Comparison of ENCODE assay signal across 36 cellular contexts in the genomic region with DNA sequence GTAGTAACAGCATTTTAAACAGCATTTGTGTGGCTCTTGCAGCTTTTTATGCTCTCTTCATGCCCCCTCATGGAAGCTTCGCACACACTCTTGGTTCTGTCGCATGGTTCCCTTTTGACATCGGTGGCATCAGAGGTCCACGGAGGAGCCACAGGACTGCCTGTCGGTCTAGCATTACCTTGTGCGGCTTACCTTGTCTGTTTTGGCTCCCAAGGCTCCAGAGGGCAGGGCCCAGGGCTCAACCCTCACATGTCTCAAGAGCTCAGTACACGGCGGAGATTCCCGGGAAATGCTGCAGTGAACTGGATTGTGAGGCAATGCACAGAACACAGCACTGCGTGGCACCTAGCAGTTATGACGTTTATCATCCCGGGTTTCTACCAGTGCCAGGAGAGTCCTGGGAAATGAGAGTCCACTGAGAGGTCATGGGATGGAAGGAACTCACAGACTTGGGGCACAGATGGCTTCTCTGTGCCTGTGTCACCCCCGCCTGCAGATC.
"Had no signal": no experiment of that assay in that cellular context is flagged by ENCODE, and none has a peak within 500 bp of the region (broad histone marks: within the 10 kb centered on the region; RNA-seq: fewer than 3 reads in every experiment).

No MANE protein-coding gene starts in this region.

- H3K4me1 Mint-ChIP-seq: activated B cell treated with CpG ODN at 0.5 μM for 24 hours; activated CD4-positive, alpha-beta T cell treated with anti-CD3 and anti-CD28 coated beads, Interleukin-2, amount 10 ng/mL, durations not matched to agents 24 days and 14 days; activated naive CD4-positive, alpha-beta T cell treated with anti-CD3 and anti-CD28 coated beads, Interleukin-2, amount 10 ng/mL, durations not matched to agents 7 days and 5 days; activated naive CD4-positive, alpha-beta T cell treated with anti-CD3 and anti-CD28 coated beads, Interleukin-2, amount 50 U/mL, for 24 hours; activated naive CD8-positive, alpha-beta T cell treated with anti-CD3 and anti-CD28 coated beads, Interleukin-2, amount 10 ng/mL, durations not matched to agents 7 days and 5 days; activated naive CD8-positive, alpha-beta T cell treated with anti-CD3 and anti-CD28 coated beads, Interleukin-2, amount 50 U/mL, for 24 hours; brain; central memory CD8-positive, alpha-beta T cell had no signal

- H3K9me3 Mint-ChIP-seq: activated B cell treated with CpG ODN at 0.5 μM for 24 hours; activated CD4-positive, alpha-beta memory T cell treated with anti-CD3 and anti-CD28 coated beads for 36 hours; activated CD4-positive, alpha-beta T cell treated with anti-CD3 and anti-CD28 coated beads, Interleukin-2, amount 10 ng/mL, durations not matched to agents 24 days and 14 days; activated CD8-positive, alpha-beta T cell treated with anti-CD3 and anti-CD28 coated beads for 36 hours; activated naive CD4-positive, alpha-beta T cell treated with anti-CD3 and anti-CD28 coated beads, Interleukin-2, amount 50 U/mL, for 24 hours; activated naive CD8-positive, alpha-beta T cell treated with anti-CD3 and anti-CD28 coated beads, Interleukin-2, amount 50 U/mL, for 24 hours; activated T-cell treated with anti-CD3 and anti-CD28 coated beads, Interleukin-2, amount 50 U/mL, for 4 hours; activated T-cell treated with anti-CD3 and anti-CD28 coated beads, Interleukin-2, amount 50 U/mL, for 72 hours; activated T-helper 2 cell treated with anti-CD3 and anti-CD28 coated beads, Interferon-gamma antibody, Interleukin-2, Interleukin-4, amounts not matched to agents 10 μg/mL and 5 μg/mL and 100 μg/mL, durations not matched to agents 14 hours and 24 hours and 36 hours; central memory CD8-positive, alpha-beta T cell; T-helper 1 cell treated with Interleukin-12 subunit alpha and Interleukin-12 subunit beta and Interleukin-4 antibody, amounts not matched to agents 30 μg/mL and 1 μg/mL, for 36 hours; T-helper 2 cell treated with Interferon-gamma antibody and Interleukin-4, amounts not matched to agents 5 μg/mL and 100 μg/mL, for 36 hours had no signal

- H3K27ac ChIP-seq: ascending aorta, cardiac muscle cell had no signal

- H3K36me3 ChIP-seq: ascending aorta, cardiac muscle cell had no signal

- H3K27me3 Mint-ChIP-seq: activated CD4-positive, alpha-beta memory T cell treated with anti-CD3 and anti-CD28 coated beads for 36 hours; activated CD4-positive, alpha-beta T cell treated with anti-CD3 and anti-CD28 coated beads, Interleukin-2, amount 10 ng/mL, durations not matched to agents 24 days and 14 days; activated CD8-positive, alpha-beta T cell treated with anti-CD3 and anti-CD28 coated beads for 36 hours; activated naive CD4-positive, alpha-beta T cell treated with anti-CD3 and anti-CD28 coated beads, Interleukin-2, amount 10 ng/mL, durations not matched to agents 7 days and 5 days; activated naive CD8-positive, alpha-beta T cell treated with anti-CD3 and anti-CD28 coated beads, Interleukin-2, amount 10 ng/mL, durations not matched to agents 7 days and 5 days had no signal

- H3K9me3 ChIP-seq: ascending aorta had no signal

- H3K27ac Mint-ChIP-seq: activated B cell treated with CpG ODN at 0.5 μM for 24 hours; activated CD4-positive, alpha-beta memory T cell treated with anti-CD3 and anti-CD28 coated beads for 36 hours; activated CD4-positive, alpha-beta T cell treated with anti-CD3 and anti-CD28 coated beads, Interleukin-2, amount 10 ng/mL, durations not matched to agents 24 days and 14 days; activated CD8-positive, alpha-beta T cell treated with anti-CD3 and anti-CD28 coated beads for 36 hours; activated naive CD4-positive, alpha-beta T cell treated with anti-CD3 and anti-CD28 coated beads, Interleukin-2, amount 10 ng/mL, durations not matched to agents 7 days and 5 days; activated naive CD4-positive, alpha-beta T cell treated with anti-CD3 and anti-CD28 coated beads, Interleukin-2, amount 50 U/mL, for 24 hours; activated naive CD8-positive, alpha-beta T cell; activated naive CD8-positive, alpha-beta T cell treated with anti-CD3 and anti-CD28 coated beads, Interleukin-2, amount 10 ng/mL, durations not matched to agents 7 days and 5 days; activated naive CD8-positive, alpha-beta T cell treated with anti-CD3 and anti-CD28 coated beads, Interleukin-2, amount 50 U/mL, for 24 hours; activated T-cell treated with anti-CD3 and anti-CD28 coated beads, Interleukin-2, amount 50 U/mL, for 72 hours; activated T-helper 2 cell treated with anti-CD3 and anti-CD28 coated beads, Interferon-gamma antibody, Interleukin-2, Interleukin-4, amounts not matched to agents 10 μg/mL and 5 μg/mL and 100 μg/mL, durations not matched to agents 14 hours and 24 hours and 36 hours; brain; T-helper 1 cell treated with Interleukin-12 subunit alpha and Interleukin-12 subunit beta and Interleukin-4 antibody, amounts not matched to agents 30 μg/mL and 1 μg/mL, for 36 hours; T-helper 2 cell treated with Interferon-gamma antibody and Interleukin-4, amounts not matched to agents 5 μg/mL and 100 μg/mL, for 36 hours had no signal

- H3K4me1 ChIP-seq: ascending aorta had no signal

- ATAC-seq: activated CD8-positive, alpha-beta T cell treated with anti-CD3 and anti-CD28 coated beads for 36 hours; activated naive CD8-positive, alpha-beta T cell treated with anti-CD3 and anti-CD28 coated beads, Interleukin-2, amount 50 U/mL, for 24 hours; activated T-cell treated with anti-CD3 and anti-CD28 coated beads, Interleukin-2, amount 50 U/mL, for 4 hours; activated T-cell treated with anti-CD3 and anti-CD28 coated beads, Interleukin-2, amount 50 U/mL, for 72 hours had no signal

- H3K27me3 ChIP-seq: ascending aorta, cardiac muscle cell had no signal

- H3K4me3 Mint-ChIP-seq: activated B cell treated with CpG ODN at 0.5 μM for 24 hours; activated CD4-positive, alpha-beta memory T cell treated with anti-CD3 and anti-CD28 coated beads for 36 hours; activated CD4-positive, alpha-beta T cell treated with anti-CD3 and anti-CD28 coated beads, Interleukin-2, amount 10 ng/mL, durations not matched to agents 24 days and 14 days; activated CD8-positive, alpha-beta T cell treated with anti-CD3 and anti-CD28 coated beads for 36 hours; activated naive CD4-positive, alpha-beta T cell treated with anti-CD3 and anti-CD28 coated beads, Interleukin-2, amount 10 ng/mL, durations not matched to agents 7 days and 5 days; activated naive CD4-positive, alpha-beta T cell treated with anti-CD3 and anti-CD28 coated beads, Interleukin-2, amount 50 U/mL, for 24 hours; activated naive CD8-positive, alpha-beta T cell; activated naive CD8-positive, alpha-beta T cell treated with anti-CD3 and anti-CD28 coated beads, Interleukin-2, amount 10 ng/mL, durations not matched to agents 7 days and 5 days; activated naive CD8-positive, alpha-beta T cell treated with anti-CD3 and anti-CD28 coated beads, Interleukin-2, amount 50 U/mL, for 24 hours; activated T-cell treated with anti-CD3 and anti-CD28 coated beads, Interleukin-2, amount 50 U/mL, for 4 hours; activated T-cell treated with anti-CD3 and anti-CD28 coated beads, Interleukin-2, amount 50 U/mL, for 72 hours; brain; central memory CD8-positive, alpha-beta T cell; T-helper 1 cell treated with Interleukin-12 subunit alpha and Interleukin-12 subunit beta and Interleukin-4 antibody, amounts not matched to agents 30 μg/mL and 1 μg/mL, for 36 hours; T-helper 2 cell treated with Interferon-gamma antibody and Interleukin-4, amounts not matched to agents 5 μg/mL and 100 μg/mL, for 36 hours had no signal

- FAIRE-seq: bronchial epithelial cell, TTC549 had no signal

- H3K4me3 ChIP-seq: ascending aorta, cardiac muscle cell had no signal

- DNase-seq: activated B cell treated with CpG ODN at 0.5 μM for 24 hours; activated CD4-positive, alpha-beta memory T cell treated with anti-CD3 and anti-CD28 coated beads for 36 hours; activated CD4-positive, alpha-beta T cell treated with anti-CD3 and anti-CD28 coated beads for 4 hours; activated CD4-positive, alpha-beta T cell treated with anti-CD3 and anti-CD28 coated beads, Interleukin-2, amount 10 ng/mL, durations not matched to agents 24 days and 14 days; activated CD4-positive, alpha-beta T cell treated with anti-CD3 and anti-CD28 coated beads, Interleukin-2, amount 50 U/mL, for 1 hour; activated CD4-positive, alpha-beta T cell treated with anti-CD3 and anti-CD28 coated beads, Interleukin-2, amount 50 U/mL, for 4 hours; activated CD4-positive, CD25-positive, alpha-beta regulatory T cell treated with anti-CD3 and anti-CD28 coated beads, Interleukin-2, amount 50 U/mL, for 72 hours; activated CD8-positive, alpha-beta memory T cell treated with anti-CD3 and anti-CD28 coated beads, Interleukin-2, amount 50 U/mL, for 4 hours; activated CD8-positive, alpha-beta T cell treated with anti-CD3 and anti-CD28 coated beads for 36 hours; activated gamma-delta T cell; activated naive CD4-positive, alpha-beta T cell treated with anti-CD3 and anti-CD28 coated beads, Interleukin-2, amount 10 ng/mL, durations not matched to agents 7 days and 5 days; activated naive CD4-positive, alpha-beta T cell treated with Interleukin-2 at 50 U/mL for 16 hours; activated naive CD8-positive, alpha-beta T cell treated with anti-CD3 and anti-CD28 coated beads, Interleukin-2, amount 10 ng/mL, durations not matched to agents 7 days and 5 days; activated naive CD8-positive, alpha-beta T cell treated with anti-CD3 and anti-CD28 coated beads, Interleukin-2, amount 50 U/mL, for 24 hours; activated T-cell treated with anti-CD3 and anti-CD28 coated beads for 4 hours; activated T-cell treated with anti-CD3 and anti-CD28 coated beads, Interleukin-2, amount 50 U/mL, for 1 hour; activated T-cell treated with anti-CD3 and anti-CD28 coated beads, Interleukin-2, amount 50 U/mL, for 4 hours; activated T-cell treated with anti-CD3 and anti-CD28 coated beads, Interleukin-2, amount 50 U/mL, for 72 hours; amygdala; anterior cingulate cortex; caudate nucleus; cerebellar nuclear complex; T-helper 1 cell; T-helper 2 cell; T-helper 9 cell had no signal

- H3K36me3 Mint-ChIP-seq: activated CD4-positive, alpha-beta memory T cell treated with anti-CD3 and anti-CD28 coated beads for 36 hours; activated naive CD4-positive, alpha-beta T cell treated with anti-CD3 and anti-CD28 coated beads, Interleukin-2, amount 10 ng/mL, durations not matched to agents 7 days and 5 days; activated naive CD4-positive, alpha-beta T cell treated with anti-CD3 and anti-CD28 coated beads, Interleukin-2, amount 50 U/mL, for 24 hours; activated naive CD8-positive, alpha-beta T cell; activated naive CD8-positive, alpha-beta T cell treated with anti-CD3 and anti-CD28 coated beads, Interleukin-2, amount 10 ng/mL, durations not matched to agents 7 days and 5 days; brain had no signal
